In the genomic region with DNA sequence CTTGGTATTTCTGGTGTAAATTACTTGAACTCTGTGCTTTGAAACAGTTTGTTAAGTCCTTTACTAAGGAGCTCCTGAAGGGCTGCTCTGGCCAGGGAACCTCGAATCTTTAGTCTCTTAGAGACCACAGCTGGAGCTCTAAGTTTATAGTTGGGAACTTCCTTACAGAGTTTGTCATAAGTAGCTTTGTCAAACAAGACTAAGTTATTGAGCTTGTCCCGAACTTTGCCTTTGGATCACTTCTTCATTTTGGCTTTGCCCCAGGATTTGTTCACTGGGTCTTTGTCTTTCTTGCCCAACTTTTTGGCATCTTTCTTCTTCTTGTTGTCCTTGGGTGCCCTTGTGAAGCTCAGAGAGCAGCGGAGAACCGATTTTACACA, we compare ENCODE assay signal across 11 cellular contexts.
DNase-seq lines count a peak whose midpoint lies in the region; TF ChIP-seq lines count a peak whose summit lies in the region.
"Had no signal": no experiment of that assay in that cellular context is flagged by ENCODE, and none has a peak within 500 bp of the region (broad histone marks: within the 10 kb centered on the region; RNA-seq: fewer than 3 reads in every experiment).

No MANE protein-coding gene starts in this region.

- no peak for TF ChIP-seq POLR2A in breast epithelium (IDR thresholded peaks at IDR 0.05)

- H3K79me1 ChIP-seq in mesenchymal stem cell (replicated peaks; ENCODE audit: low read length, poor library complexity, severe bottlenecking) = no peaks in the 10 kb centered on the region

- H3K4ac ChIP-seq in mesenchymal stem cell (ENCODE audit: low read depth in 1 of 2, low read length in 2 of 2) = no peak overlapping the region

- H2BK15ac ChIP-seq in mesenchymal stem cell (ENCODE audit: low read depth, poor library complexity, severe bottlenecking) = no peak overlapping the region

- no peaks in the 10 kb centered on the region for H3K9me3 Mint-ChIP-seq in T-helper 2 cell treated with Interferon-gamma antibody and Interleukin-4, amounts not matched to agents 5 μg/mL and 100 μg/mL, for 36 hours
- H3K9me3 Mint-ChIP-seq: stimulated activated naive CD8-positive, alpha-beta T cell treated with anti-CD3 and anti-CD28 coated beads, Interleukin-15, amount 100 ng/mL, for 72 hours had no signal

- H4K91ac ChIP-seq in mesenchymal stem cell (ENCODE audit: low read length) = no peak overlapping the region

- H4K8ac ChIP-seq in mesenchymal stem cell (ENCODE audit: low read length) = no peak overlapping the region

- H2BK5ac ChIP-seq in mesenchymal stem cell (ENCODE audit: low read depth, low read length, poor library complexity, severe bottlenecking) = no peak overlapping the region

- no peak overlapping the region for H3K9ac ChIP-seq in mesenchymal stem cell (ENCODE audit: low read length)

- 79% methylated on average over 4 of the region's 4 CpGs for WGBS in mesenchymal stem cell

- H2BK120ac ChIP-seq in mesenchymal stem cell (ENCODE audit: low read depth, low read length) = no peak overlapping the region

- no peak overlapping the region for H2BK12ac ChIP-seq in mesenchymal stem cell (ENCODE audit: low read length in 2 of 2)

- no peak overlapping the region for H3K18ac ChIP-seq in mesenchymal stem cell (ENCODE audit: low read depth in 1 of 2, low read length in 2 of 2)

- H3K4me1 ChIP-seq in breast epithelium (peaks cover 0 to 18% of the 10 kb centered on the region in 2 donors), mesenchymal stem cell (ENCODE audit: control insufficient read depth, insufficient read depth, low read depth, low read length) (peaks cover 12% of the 10 kb centered on the region), tibial artery (peaks cover 0 to 60% (median 40%) of the 10 kb centered on the region in 4 donors), SJCRH30 (peaks cover 18% of the 10 kb centered on the region)

- H3K4me3 Mint-ChIP-seq in T-helper 2 cell treated with Interferon-gamma antibody and Interleukin-4, amounts not matched to agents 5 μg/mL and 100 μg/mL, for 36 hours = peak overlapping the region; percentile 14
- H3K4me3 Mint-ChIP-seq: stimulated activated naive CD8-positive, alpha-beta T cell treated with anti-CD3 and anti-CD28 coated beads, Interleukin-15, amount 100 ng/mL, for 72 hours had no signal

- no peaks in the 10 kb centered on the region for H3K36me3 Mint-ChIP-seq in T-helper 2 cell treated with Interferon-gamma antibody and Interleukin-4, amounts not matched to agents 5 μg/mL and 100 μg/mL, for 36 hours (ENCODE audit: low read depth)

- H3K9me3 ChIP-seq in breast epithelium = no peaks in the 10 kb centered on the region
- H3K9me3 ChIP-seq in mesenchymal stem cell (ENCODE audit: control insufficient read depth, low read length) = no peaks in the 10 kb centered on the region
- no peaks in the 10 kb centered on the region for H3K9me3 ChIP-seq in tibial artery
- H3K9me3 ChIP-seq in SJCRH30 (replicated peaks) = 0 out of 2 replicates have a peak, but pooled peaks cover 2% of the 10 kb centered on the region

- intact Hi-C loops in breast epithelium (cut with DNase I; ENCODE audit: low total_unique reads) = no loop called here
- intact Hi-C loops in tibial artery (cut with DNase I; ENCODE audit: low total_unique reads) = no loop called here

- no peak overlapping the region for H3K23ac ChIP-seq in mesenchymal stem cell (ENCODE audit: low read length in 2 of 2)

- no peaks in the 10 kb centered on the region for H3K36me3 ChIP-seq in breast epithelium
- no peaks in the 10 kb centered on the region for H3K36me3 ChIP-seq in mesenchymal stem cell (ENCODE audit: control insufficient read depth in 1 of 2, insufficient read depth in 2 of 2, low read depth in 1 of 2, low read length in 2 of 2)
- H3K36me3 ChIP-seq in tibial artery = no peaks in the 10 kb centered on the region
- H3K36me3 ChIP-seq in SJCRH30 = no peaks in the 10 kb centered on the region

- TF ChIP-seq CTCF in breast epithelium (IDR thresholded peaks at IDR 0.05) (no peak), tibial artery (IDR thresholded peaks at IDR 0.05) (no peak)

- H3K27me3 ChIP-seq in breast epithelium = no peaks in the 10 kb centered on the region
- H3K27me3 ChIP-seq in mesenchymal stem cell (ENCODE audit: control insufficient read depth in 1 of 2, insufficient read depth in 1 of 2, low read length in 2 of 2) = no peaks in the 10 kb centered on the region
- no peaks in the 10 kb centered on the region for H3K27me3 ChIP-seq in tibial artery
- no peaks in the 10 kb centered on the region for H3K27me3 ChIP-seq in SJCRH30

- H2AFZ ChIP-seq in mesenchymal stem cell (ENCODE audit: low read depth, low read length) = no peak overlapping the region

- no peak overlapping the region for H3K4me2 ChIP-seq in mesenchymal stem cell (ENCODE audit: low read length, poor library complexity, severe bottlenecking)

- no peak overlapping the region for H3K14ac ChIP-seq in mesenchymal stem cell (ENCODE audit: low read length in 2 of 2)

- H2AK5ac ChIP-seq in mesenchymal stem cell (ENCODE audit: low read length, severe bottlenecking) = peak overlapping the region; percentile 85

- H3K4me1 Mint-ChIP-seq in T-helper 2 cell treated with Interferon-gamma antibody and Interleukin-4, amounts not matched to agents 5 μg/mL and 100 μg/mL, for 36 hours (ENCODE audit: low read depth) = peaks cover 25% of the 10 kb centered on the region

- H3K27ac ChIP-seq in breast epithelium (peak overlapping the region; percentile 90 to 91), mesenchymal stem cell (ENCODE audit: low read length, poor library complexity, severe bottlenecking) (no peak overlapping the region), tibial artery (peak overlapping the region; percentile 82 to 84), SJCRH30 (no peak overlapping the region)

- no peak overlapping the region for H3K27ac Mint-ChIP-seq in T-helper 2 cell treated with Interferon-gamma antibody and Interleukin-4, amounts not matched to agents 5 μg/mL and 100 μg/mL, for 36 hours
- H3K27ac Mint-ChIP-seq: stimulated activated naive CD8-positive, alpha-beta T cell treated with anti-CD3 and anti-CD28 coated beads, Interleukin-15, amount 100 ng/mL, for 72 hours had no signal

- H3K4me3 ChIP-seq in breast epithelium (no peak overlapping the region), mesenchymal stem cell (ENCODE audit: insufficient read depth in 1 of 2, low read depth in 1 of 2, low read length in 2 of 2) (no peak overlapping the region), tibial artery (no peak overlapping the region), SJCRH30 (no peak overlapping the region)

- DNase-seq in T-helper 2 cell treated with Interferon-gamma antibody and Interleukin-4, amounts not matched to agents 5 μg/mL and 100 μg/mL, for 36 hours (ENCODE audit: low spot score) = no peak
- DNase-seq in T-helper 2 cell (no peak), breast epithelium (ENCODE audit: low spot score in 2 of 2) (peak in 1 of 2 donors; percentile 63), mesenchymal stem cell (peak; percentile 26), tibial artery (no peak), SJCRH30 (no peak), middle frontal gyrus (ENCODE audit: extremely low spot score, low spot score) (no peak)
- DNase-seq in activated CD4-positive, CD25-positive, alpha-beta regulatory T cell (lab: John Stamatoyannopoulos, UW) = no peak
- DNase-seq: 8988T; MV-4-11; stimulated activated naive CD8-positive, alpha-beta T cell treated with anti-CD3 and anti-CD28 coated beads, Interleukin-15, amount 100 ng/mL, for 72 hours had no signal

- peaks cover 57% of the 10 kb centered on the region for H3K27me3 Mint-ChIP-seq in T-helper 2 cell treated with Interferon-gamma antibody and Interleukin-4, amounts not matched to agents 5 μg/mL and 100 μg/mL, for 36 hours (ENCODE audit: low read depth)

Comparison
In these comparisons a context has a peak if more than half of its experiments do, and no peak if none do; other contexts are left out.
1. H3K27ac ChIP-seq: peak in breast epithelium (2 of 2) and tibial artery (2 of 2); none in mesenchymal stem cell (single experiment) and SJCRH30 (single experiment).